8 cellular contexts compared by ENCODE assay signal in genomic region chr15:89087830-89088604, GRCh38. TPM values are rescaled to one million over a fixed set of nuclear protein-coding genes. Genes with fewer than 3 reads are reported as not detected.
A peak's percentile ranks its signal among the peaks of the same experiment; 100 is the strongest.
DNase-seq lines count a peak whose midpoint lies in the region; ATAC-seq and TF ChIP-seq lines count a peak whose summit lies in the region.

Gene ABHD2, plus strand, starts transcription at chr15:89088456. Its CDS starts 27,872 bp downstream, at chr15:89116328.

- no peaks in the 10 kb centered on the region for H3K27me3 ChIP-seq in SK-N-SH (ENCODE audit: insufficient read depth)

- H3K36me3 ChIP-seq in SK-N-SH (replicated peaks in 1 of 2; ENCODE audit: control insufficient read depth in 1 of 2, insufficient read depth in 2 of 2, low read length in 1 of 2) = no peaks in the 10 kb centered on the region

- H3K9ac ChIP-seq in SK-N-SH = peak within 1 kb of the TSS; percentile 88

- CTCF ChIA-PET in SK-N-SH (lab: Yijun Ruan, JAX) = interaction anchor here (0.9 to 6.3 kb wide), 7 partner anchors 10 to 90 kb away, joined by 3 to 31 read pairs (median 8); no protein-coding TSS in a partner anchor

- DNase-seq in GM04504 (ENCODE audit: low read depth) (peak; percentile 100), NCI-H1048 (lab: John Stamatoyannopoulos, UW) (peak; percentile 98), SK-N-SH (peak; percentile 90), germinal center (ENCODE audit: low spot score) (peak; percentile 98), occipital lobe (lab: John Stamatoyannopoulos, UW) (peak; percentile 100)
- DNase-seq in activated naive CD4-positive, alpha-beta T cell treated with anti-CD3 and anti-CD28 coated beads, Interleukin-2, amount 50 U/mL, for 16 hours = peak; percentile 96

- ATAC-seq in HG02571 (IDR thresholded peaks at IDR 0.05; ENCODE audit: unreplicated experiment) = peak; percentile 96

- H3K9me3 ChIP-seq in SK-N-SH = no peaks in the 10 kb centered on the region

- peak within 1 kb of the TSS; percentile 85 to 97 for H3K4me3 ChIP-seq in SK-N-SH (ENCODE audit: low read depth in 2 of 2, low read length in 1 of 2)

- no peak for TF ChIP-seq CTCF in SK-N-SH (IDR thresholded peaks at IDR 0.05)

- peaks cover 40% of the 10 kb centered on the region for H3K79me2 ChIP-seq in SK-N-SH (ENCODE audit: insufficient read depth)

- peak within 1 kb of the TSS; percentile 60 for H2AFZ ChIP-seq in SK-N-SH (ENCODE audit: low read depth)

- H3F3A ChIP-seq in SK-N-SH (replicated peaks; ENCODE audit: insufficient read depth) = peaks cover 24% of the 10 kb centered on the region

- TF ChIP-seq EP300 in SK-N-SH (IDR thresholded peaks at IDR 0.05; ENCODE audit: borderline replicate concordance in 1 of 2, low read depth in 1 of 2, low read length in 1 of 2) = peak in 1 of 2 experiments; percentile 78; a peak in 3 of 4 replicates

- TF ChIP-seq RAD21 in SK-N-SH (IDR thresholded peaks at IDR 0.05; ENCODE audit: low read length) = no peak

- POLR2A ChIA-PET in SK-N-SH (lab: Yijun Ruan, JAX) = interaction anchor here (0.8 to 2.6 kb wide), 5 partner anchors 10 to 31 kb away, joined by 3 to 14 read pairs (median 4); no protein-coding TSS in a partner anchor

- peak within 1 kb of the TSS; percentile 94 for H3K4me2 ChIP-seq in SK-N-SH

- 2% methylated on average over 19 of the region's 51 CpGs for WGBS in SK-N-SH (ENCODE audit: low lambda C conversion rate)

- H4K20me1 ChIP-seq in SK-N-SH (ENCODE audit: insufficient read depth) = no peaks in the 10 kb centered on the region

- H3K9me2 ChIP-seq in SK-N-SH = no peaks in the 10 kb centered on the region

- H3K4me1 ChIP-seq in SK-N-SH (ENCODE audit: control insufficient read depth in 1 of 2, insufficient read depth in 2 of 2, low read depth in 1 of 2, low read length in 1 of 2) = peaks cover 31 to 70% of the 10 kb centered on the region in 2 experiments

- H3K27ac ChIP-seq in SK-N-SH (ENCODE audit: low read depth in 2 of 2, low read length in 1 of 2) = peak within 1 kb of the TSS; percentile 97 to 98
- H3K27ac ChIP-seq in temporal lobe (ENCODE audit: low read depth, low read length) = peak within 1 kb of the TSS; percentile 80

TF ChIP-seq in SK-N-SH, 30 proteins besides CTCF, POLR2A, EP300 and RAD21 (continues in another document):
- TF ChIP-seq MEF2A (IDR thresholded peaks at IDR 0.05; ENCODE audit: borderline replicate concordance, low read depth) (peak; percentile 51; the same call in 1 of the 2 replicates), JUND (IDR thresholded peaks at IDR 0.05) (peak; percentile 93), SMC3 (IDR thresholded peaks at IDR 0.05; ENCODE audit: low read depth, low read length) (peak; percentile 8; the same call in 1 of the 2 replicates), RXRA (IDR thresholded peaks at IDR 0.05; ENCODE audit: borderline replicate concordance, low read depth) (peak; percentile 99), USF2 (IDR thresholded peaks at IDR 0.05; ENCODE audit: borderline replicate concordance, low read depth, low read length) (no peak), REST (IDR thresholded peaks at IDR 0.05; ENCODE audit: low read depth, low read length) (0 out of 2 replicates have a peak, but pooled peaks have one; percentile 47), RCOR1 (IDR thresholded peaks at IDR 0.05; ENCODE audit: low read length) (no peak), TEAD4 (IDR thresholded peaks at IDR 0.05; ENCODE audit: borderline replicate concordance, insufficient read depth) (0 out of 2 replicates have a peak, but pooled peaks have one; percentile 66), GABPA (IDR thresholded peaks at IDR 0.05; ENCODE audit: low read depth) (peak; percentile 49), FOSL2 (IDR thresholded peaks at IDR 0.05; ENCODE audit: borderline replicate concordance, low read depth) (peak; percentile 91), TCF12 (IDR thresholded peaks at IDR 0.05) (peak; percentile 94), RFX5 (IDR thresholded peaks at IDR 0.05; ENCODE audit: low read length) (peak; percentile 81), PBX3 (IDR thresholded peaks at IDR 0.05) (peak; percentile 100), YY1 (IDR thresholded peaks at IDR 0.05; ENCODE audit: low read depth) (0 out of 2 replicates have a peak, but pooled peaks have one; percentile 46), USF1 (IDR thresholded peaks at IDR 0.05; ENCODE audit: borderline replicate concordance, low read depth) (no peak; the same call in 1 of the 2 replicates), POLR2AphosphoS5 (IDR thresholded peaks at IDR 0.05; ENCODE audit: low read depth, low read length) (peak; percentile 77), FOXM1 (IDR thresholded peaks at IDR 0.05; ENCODE audit: low read depth) (peak; percentile 46; the same call in 1 of the 2 replicates), EZH2phosphoT487 (IDR thresholded peaks at IDR 0.05; ENCODE audit: borderline replicate concordance, low read depth) (no peak), IRF3 (IDR thresholded peaks at IDR 0.05; ENCODE audit: low read depth, low read length) (peak; percentile 96), MAX (IDR thresholded peaks at IDR 0.05; ENCODE audit: low read depth) (peak; percentile 80)

RNA-seq across cellular contexts. Expression of gene ABHD2, which starts in this region (rescaled TPM):
- polyA plus RNA-seq in SK-N-SH (2012; rRNA removed) = 19.2 and 25.7 TPM in 2 replicates
- 12.3 and 17.4 TPM in 2 replicates for polyA plus RNA-seq in SK-N-SH (2012; cell fraction: cytosol; rRNA removed)
- 15.6 and 19.9 TPM in 2 replicates for polyA plus RNA-seq in SK-N-SH (2012; cell fraction: nucleus; rRNA removed)
- 55.2 TPM for total RNA-seq in occipital lobe
- total RNA-seq in temporal lobe = 51.6 TPM

Comparison
In these comparisons a context has a peak if more than half of its experiments do, and no peak if none do; other contexts are left out.
1. Peak in every context shown above with its lines: DNase-seq, ATAC-seq, H3K4me3 ChIP-seq and H3K27ac ChIP-seq.